8 cellular contexts compared by ENCODE assay signal in genomic region chr12:49347307-49348237, GRCh38. TPM values are rescaled to one million over a fixed set of nuclear protein-coding genes. Genes with fewer than 3 reads are reported as not detected.
DNase-seq lines count a peak whose midpoint lies in the region; ATAC-seq, FAIRE-seq and TF ChIP-seq lines count a peak whose summit lies in the region.

No MANE protein-coding gene starts in this region.

- H3K23ac ChIP-seq in H1 (ENCODE audit: insufficient read length): no peak overlapping the region

- POLR2A ChIA-PET in H1 (lab: Charles Lee; ENCODE audit: partially characterized antibody): interaction anchor here (0.7 to 3.1 kb wide), 11 partner anchors 11 to 207 kb away, joined by 3 to 32 read pairs (median 5); partner anchors contain the start of genes C1QL4, PRPH, SPATS2 and TROAP

- H3K36me3 ChIP-seq in H1 (ENCODE audit: control insufficient read depth in 2 of 4, insufficient read depth in 4 of 4, low read length in 3 of 4): no peaks in the 10 kb centered on the region; a peak in 1 of 8 replicates

- CTCF ChIA-PET in activated CD8-positive, alpha-beta memory T cell treated with anti-CD3 and anti-CD28 coated beads, Interleukin-2, amount 10 ng/mL, durations not matched to agents 7 days and 5 days (lab: Charles Lee): interaction anchor here (0.6 to 5.2 kb wide), 62 partner anchors 8 to 696 kb away, joined by 3 to 92 read pairs (median 4); partner anchors contain the start of genes C1QL4, KCNH3, PRPH and RND1
- CTCF ChIA-PET in H1 (lab: Charles Lee; ENCODE audit: partially characterized antibody): interaction anchor here (0.5 to 26.7 kb wide), 47 partner anchors 8 to 722 kb away, joined by 3 to 538 read pairs (median 5); partner anchors contain the start of genes C1QL4, PRPH, SPATS2 and TROAP

- no peaks in the 10 kb centered on the region for H3K9me3 Mint-ChIP-seq in activated CD8-positive, alpha-beta memory T cell treated with anti-CD3 and anti-CD28 coated beads, Interleukin-2, amount 10 ng/mL, durations not matched to agents 7 days and 5 days (ENCODE audit: low read depth)
- no peaks in the 10 kb centered on the region for H3K9me3 Mint-ChIP-seq in mesothelial cell of epicardium

- peaks cover 10 to 18% of the 10 kb centered on the region in 2 experiments for H4K20me1 ChIP-seq in H1 (replicated peaks in 1 of 2; ENCODE audit: control insufficient read depth in 1 of 2, insufficient read depth in 2 of 2, low read length in 2 of 2)

- H2BK5ac ChIP-seq in H1 (ENCODE audit: low read depth, low read length): no peak overlapping the region

- no peak for TF ChIP-seq POLR2A in H1 (IDR thresholded peaks at IDR 0.05; ENCODE audit: control extremely low read depth in 1 of 2, low read depth in 2 of 2, low read length in 2 of 2)

- no peak overlapping the region for H2AK5ac ChIP-seq in H1 (ENCODE audit: low read depth, low read length)

- peak overlapping the region; percentile 61 for H3K4me3 Mint-ChIP-seq in activated CD8-positive, alpha-beta memory T cell treated with anti-CD3 and anti-CD28 coated beads, Interleukin-2, amount 10 ng/mL, durations not matched to agents 7 days and 5 days
- H3K4me3 Mint-ChIP-seq in mesothelial cell of epicardium: peak overlapping the region; percentile 67

- H2BK120ac ChIP-seq in H1 (replicated peaks; ENCODE audit: low read depth, low read length): no peak overlapping the region

- no peak overlapping the region for H3K9ac ChIP-seq in H1 (replicated peaks in 1 of 4; ENCODE audit: extremely low read depth in 1 of 4, low read depth in 3 of 4, low read length in 3 of 4)

- H3K23me2 ChIP-seq in H1 (ENCODE audit: low read depth, low read length): peaks cover 9% of the 10 kb centered on the region

- H3K56ac ChIP-seq in H1 (replicated peaks; ENCODE audit: insufficient read length, low read depth, low read length): no peak overlapping the region

- ATAC-seq in HG02759 (IDR thresholded peaks at IDR 0.05; ENCODE audit: unreplicated experiment) (peak; percentile 65), GM21576 (IDR thresholded peaks at IDR 0.05; ENCODE audit: unreplicated experiment) (no peak)
- peak; percentile 83 for ATAC-seq in activated CD8-positive, alpha-beta memory T cell treated with anti-CD3 and anti-CD28 coated beads, Interleukin-2, amount 10 ng/mL, durations not matched to agents 7 days and 5 days

- H3K27me3 ChIP-seq in H1 (replicated peaks in 1 of 4; ENCODE audit: control insufficient read depth in 3 of 4, extremely low read depth in 1 of 4, insufficient read depth in 3 of 4, low read length in 3 of 4): peaks cover 49 to 73% (median 70%) of the 10 kb centered on the region in 4 experiments

- H2AFZ ChIP-seq in H1 (ENCODE audit: low read length): 0 out of 2 replicates have a peak overlapping the region, but pooled peaks have one; percentile 29

- H3K4me3 ChIP-seq in H1 (ENCODE audit: extremely low read depth in 1 of 4, insufficient read depth in 2 of 4, low read depth in 3 of 4, low read length in 4 of 4): peak overlapping the region in 3 of 4 experiments; percentile 37 to 69 (median 38); a peak in 6 of 8 replicates

- H3K79me1 ChIP-seq in H1 (ENCODE audit: low read depth, low read length): no peaks in the 10 kb centered on the region

- peaks cover 31% of the 10 kb centered on the region for H3K4me1 Mint-ChIP-seq in activated CD8-positive, alpha-beta memory T cell treated with anti-CD3 and anti-CD28 coated beads, Interleukin-2, amount 10 ng/mL, durations not matched to agents 7 days and 5 days
- peaks cover 39% of the 10 kb centered on the region for H3K4me1 Mint-ChIP-seq in mesothelial cell of epicardium

- TF ChIP-seq CTCF in H1 (IDR thresholded peaks at IDR 0.05; ENCODE audit: control extremely low read depth in 1 of 3, insufficient read depth in 1 of 3, low read depth in 1 of 3, low read length in 3 of 3) (peak; percentile 78 to 93 (median 92)), mesothelial cell of epicardium (IDR thresholded peaks at IDR 0.05; ENCODE audit: unreplicated experiment) (peak; percentile 99)

- no peak for TF ChIP-seq EP300 in H1 (IDR thresholded peaks at IDR 0.05; ENCODE audit: borderline replicate concordance in 1 of 2, low read depth in 2 of 2, low read length in 2 of 2)

- H4K91ac ChIP-seq in H1 (replicated peaks; ENCODE audit: insufficient read length, low read length): no peak overlapping the region

- no peak overlapping the region for H2BK20ac ChIP-seq in H1 (ENCODE audit: low read length)

- H3K27me3 Mint-ChIP-seq in activated CD8-positive, alpha-beta memory T cell treated with anti-CD3 and anti-CD28 coated beads, Interleukin-2, amount 10 ng/mL, durations not matched to agents 7 days and 5 days: peaks cover 75% of the 10 kb centered on the region
- peaks cover 58% of the 10 kb centered on the region for H3K27me3 Mint-ChIP-seq in mesothelial cell of epicardium (ENCODE audit: low read depth)

- H2BK12ac ChIP-seq in H1 (ENCODE audit: low read depth, low read length): 0 out of 2 replicates have a peak overlapping the region, but pooled peaks have one; percentile 52

- no peaks in the 10 kb centered on the region for H3K9me3 ChIP-seq in H1 (ENCODE audit: insufficient read depth in 2 of 2, low read depth in 1 of 2, low read length in 1 of 2)

- peak overlapping the region; percentile 32; the same call in 1 of the 2 replicates for H3K18ac ChIP-seq in H1 (ENCODE audit: extremely low read depth, low read length)

- H4K8ac ChIP-seq in H1 (ENCODE audit: extremely low read depth, insufficient read depth, low read length): no peak overlapping the region

- H3K4ac ChIP-seq in H1 (replicated peaks; ENCODE audit: insufficient read length, low read depth, low read length): no peak overlapping the region

- H3K27ac Mint-ChIP-seq in activated CD8-positive, alpha-beta memory T cell treated with anti-CD3 and anti-CD28 coated beads, Interleukin-2, amount 10 ng/mL, durations not matched to agents 7 days and 5 days: no peak overlapping the region
- H3K27ac Mint-ChIP-seq in mesothelial cell of epicardium: peak overlapping the region; percentile 86

- H3K14ac ChIP-seq in H1 (ENCODE audit: insufficient read length): no peak overlapping the region

- WGBS in H1 (ENCODE audit: extremely low coverage in 1 of 2, insufficient coverage in 1 of 2, insufficient read length in 1 of 2, insufficient replicate concordance in 2 of 2, low coverage in 1 of 2, low lambda C conversion rate in 2 of 2, missing lambda C conversion rate in 1 of 2), 2 experiments: 10% methylated on average over 32 of the region's 37 CpGs; no CpG with 5 or more reads in 1 of the 2 experiments

- no peaks in the 10 kb centered on the region for H3K79me2 ChIP-seq in H1 (ENCODE audit: control insufficient read depth in 1 of 2, insufficient read depth in 2 of 2, low read length in 2 of 2)

- H3K4me1 ChIP-seq in H1 (replicated peaks in 1 of 4; ENCODE audit: control insufficient read depth in 3 of 4, insufficient read depth in 4 of 4, low read length in 3 of 4): peaks cover 4 to 22% (median 15%) of the 10 kb centered on the region in 4 experiments

- peak; percentile 50 for DNase-seq in DMS153 treated with DMSO at 0.1 percent for 48 hours (lab: John Stamatoyannopoulos, UW; ENCODE audit: unreplicated experiment)
- peak; percentile 80 for DNase-seq in NCI-H526 treated with DMSO at 0.1 percent for 48 hours (lab: John Stamatoyannopoulos, UW)
- peak; percentile 78 for DNase-seq in activated CD8-positive, alpha-beta memory T cell treated with anti-CD3 and anti-CD28 coated beads, Interleukin-2, amount 10 ng/mL, durations not matched to agents 7 days and 5 days
- DNase-seq in H1 (ENCODE audit: low read depth in 1 of 2, low spot score in 2 of 2): peak in 1 of 2 experiments; percentile 98
- DNase-seq in mesothelial cell of epicardium (ENCODE audit: low spot score in 2 of 2, unreplicated experiment in 2 of 2): peak; percentile 80 to 96
- peak; percentile 62 for DNase-seq in stimulated activated CD8-positive, alpha-beta memory T cell treated with anti-CD3 and anti-CD28 coated beads, Interleukin-15, amount 100 ng/mL, for 1 hour (ENCODE audit: low read depth)

- peak; percentile 39 to 56; a peak in 3 of 4 replicates for TF ChIP-seq RAD21 in H1 (IDR thresholded peaks at IDR 0.05 in 1 of 2, conservative IDR thresholded peaks at IDR 0.05 in 1 of 2; ENCODE audit: low read depth in 2 of 2, low read length in 2 of 2)

- no peaks in the 10 kb centered on the region for H3K36me3 Mint-ChIP-seq in activated CD8-positive, alpha-beta memory T cell treated with anti-CD3 and anti-CD28 coated beads, Interleukin-2, amount 10 ng/mL, durations not matched to agents 7 days and 5 days
- peaks cover 4% of the 10 kb centered on the region for H3K36me3 Mint-ChIP-seq in mesothelial cell of epicardium

- H4K5ac ChIP-seq in H1 (ENCODE audit: insufficient read length, low read depth, low read length): no peak overlapping the region

- no peak overlapping the region for H3K27ac ChIP-seq in H1 (ENCODE audit: low read depth, low read length)

- peak overlapping the region; percentile 45 to 80 for H3K4me2 ChIP-seq in H1 (ENCODE audit: insufficient read depth in 1 of 2, low read depth in 2 of 2, low read length in 2 of 2)

- H2BK15ac ChIP-seq in H1 (ENCODE audit: low read length): no peak overlapping the region

- FAIRE-seq in H1 (lab: Jason Lieb, UNC): peak; percentile 66

RNA-seq across cellular contexts. Expression of gene DNAJC22, which starts 0.9 kb away (rescaled TPM):
- under 1 TPM in 1 of 2 experiments, not detected in 1; 0.05 TPM for total RNA-seq in activated CD8-positive, alpha-beta memory T cell treated with anti-CD3 and anti-CD28 coated beads, Interleukin-2, amount 10 ng/mL, durations not matched to agents 7 days and 5 days
- 0.13 and 0.39 TPM in 2 replicates for total RNA-seq in H1 (2021; fragmentation: NEBNext Ultra II Directional; extraction: Animal tissue kit (Norgen Biotek cat#: 25700))
- 0.19 and 0.20 TPM in 2 replicates for polyA plus RNA-seq in H1 (2011; rRNA removed)
- polyA plus RNA-seq in H1 (2011; cell fraction: cytosol; rRNA removed): 0.19 TPM
- polyA plus RNA-seq in H1 (2011; cell fraction: nucleus; rRNA removed): 0.39 TPM
- polyA plus RNA-seq in H1 (2012, experiment 1 of 2): 0.05 to 0.51 TPM (median 0.25 TPM) in 4 replicates
- polyA plus RNA-seq in H1 (2012, experiment 2 of 2): not detected
- 0.24 TPM for polyA plus RNA-seq in H1 (2013, experiment 1 of 2)
- 0.48 TPM for polyA plus RNA-seq in H1 (2013, experiment 2 of 2)
- 0.22 and 0.50 TPM in 2 replicates for polyA minus RNA-seq in H1 (2011; rRNA and poly(A)+ RNA removed)
- polyA minus RNA-seq in H1 (2011; cell fraction: cytosol; rRNA and poly(A)+ RNA removed): not detected
- polyA minus RNA-seq in H1 (2011; cell fraction: nucleus; rRNA and poly(A)+ RNA removed): 0.40 TPM
- 13.2 to 15.3 TPM (median 14.4 TPM) in 3 replicates for total RNA-seq in mesothelial cell of epicardium

RNA-seq across cellular contexts. Expression of gene C1QL4, which starts 10.6 kb away (rescaled TPM):
- total RNA-seq in activated CD8-positive, alpha-beta memory T cell treated with anti-CD3 and anti-CD28 coated beads, Interleukin-2, amount 10 ng/mL, durations not matched to agents 7 days and 5 days: not detected
- 0.28 and 0.59 TPM in 2 replicates for total RNA-seq in H1 (2021; fragmentation: NEBNext Ultra II Directional; extraction: Animal tissue kit (Norgen Biotek cat#: 25700))
- 0.63 and 0.77 TPM in 2 replicates for polyA plus RNA-seq in H1 (2011; rRNA removed)
- 1.00 TPM for polyA plus RNA-seq in H1 (2011; cell fraction: cytosol; rRNA removed)
- polyA plus RNA-seq in H1 (2011; cell fraction: nucleus; rRNA removed): 1.4 TPM
- polyA plus RNA-seq in H1 (2012, experiment 1 of 2): 0.54 to 0.74 TPM (median 0.65 TPM) in 4 replicates
- 0.34 TPM for polyA plus RNA-seq in H1 (2012, experiment 2 of 2)
- 0.30 TPM for polyA plus RNA-seq in H1 (2013, experiment 1 of 2)
- polyA plus RNA-seq in H1 (2013, experiment 2 of 2): 0.22 TPM
- not detected in 2 replicates for polyA minus RNA-seq in H1 (2011; rRNA and poly(A)+ RNA removed)
- not detected for polyA minus RNA-seq in H1 (2011; cell fraction: cytosol; rRNA and poly(A)+ RNA removed)
- 0.70 TPM for polyA minus RNA-seq in H1 (2011; cell fraction: nucleus; rRNA and poly(A)+ RNA removed)
- 0.20 TPM in 2 of 3 replicates, not detected in the other for total RNA-seq in mesothelial cell of epicardium

RNA-seq across cellular contexts. Expression of gene SPATS2, which starts 19.7 kb away (rescaled TPM):
- total RNA-seq in activated CD8-positive, alpha-beta memory T cell treated with anti-CD3 and anti-CD28 coated beads, Interleukin-2, amount 10 ng/mL, durations not matched to agents 7 days and 5 days: 10 to 100 TPM; 11.3 to 18.1 TPM
- 21.3 and 24.5 TPM in 2 replicates for total RNA-seq in H1 (2021; fragmentation: NEBNext Ultra II Directional; extraction: Animal tissue kit (Norgen Biotek cat#: 25700))
- polyA plus RNA-seq in H1 (2011; rRNA removed): 12.7 and 19.2 TPM in 2 replicates
- polyA plus RNA-seq in H1 (2011; cell fraction: cytosol; rRNA removed): 20.5 TPM
- 19.1 TPM for polyA plus RNA-seq in H1 (2011; cell fraction: nucleus; rRNA removed)
- 17.1 to 25.9 TPM (median 19.6 TPM) in 4 replicates for polyA plus RNA-seq in H1 (2012, experiment 1 of 2)
- polyA plus RNA-seq in H1 (2012, experiment 2 of 2): 4.6 TPM
- polyA plus RNA-seq in H1 (2013, experiment 1 of 2): 25.8 TPM
- polyA plus RNA-seq in H1 (2013, experiment 2 of 2): 29.1 TPM
- polyA minus RNA-seq in H1 (2011; rRNA and poly(A)+ RNA removed): 35.2 and 47.9 TPM in 2 replicates
- polyA minus RNA-seq in H1 (2011; cell fraction: cytosol; rRNA and poly(A)+ RNA removed): 26.9 TPM
- 26.4 TPM for polyA minus RNA-seq in H1 (2011; cell fraction: nucleus; rRNA and poly(A)+ RNA removed)
- total RNA-seq in mesothelial cell of epicardium: 68.3 to 71.2 TPM (median 69.0 TPM) in 3 replicates

RNA-seq across cellular contexts. Expression of gene TROAP, which starts 24.5 kb away (rescaled TPM):
- 100 to 1,000 TPM in 1 of 2 experiments, 10 to 100 TPM in 1; 89.5 to 107 TPM for total RNA-seq in activated CD8-positive, alpha-beta memory T cell treated with anti-CD3 and anti-CD28 coated beads, Interleukin-2, amount 10 ng/mL, durations not matched to agents 7 days and 5 days
- 52.0 and 54.0 TPM in 2 replicates for total RNA-seq in H1 (2021; fragmentation: NEBNext Ultra II Directional; extraction: Animal tissue kit (Norgen Biotek cat#: 25700))
- polyA plus RNA-seq in H1 (2011; rRNA removed): 36.7 and 54.7 TPM in 2 replicates
- polyA plus RNA-seq in H1 (2011; cell fraction: cytosol; rRNA removed): 46.2 TPM
- 206 TPM for polyA plus RNA-seq in H1 (2011; cell fraction: nucleus; rRNA removed)
- 52.5 to 76.4 TPM (median 67.7 TPM) in 4 replicates for polyA plus RNA-seq in H1 (2012, experiment 1 of 2)
- 60.0 TPM for polyA plus RNA-seq in H1 (2012, experiment 2 of 2)
- polyA plus RNA-seq in H1 (2013, experiment 1 of 2): 69.0 TPM
- polyA plus RNA-seq in H1 (2013, experiment 2 of 2): 61.6 TPM
- polyA minus RNA-seq in H1 (2011; rRNA and poly(A)+ RNA removed): 32.9 and 39.5 TPM in 2 replicates
- polyA minus RNA-seq in H1 (2011; cell fraction: cytosol; rRNA and poly(A)+ RNA removed): 31.2 TPM
- polyA minus RNA-seq in H1 (2011; cell fraction: nucleus; rRNA and poly(A)+ RNA removed): 58.6 TPM
- total RNA-seq in mesothelial cell of epicardium: 29.5 to 30.8 TPM (median 29.8 TPM) in 3 replicates

RNA-seq across cellular contexts. Expression of gene PRPH, which starts 52.6 kb away (rescaled TPM):
- under 1 TPM; 0.26 to 0.35 TPM for total RNA-seq in activated CD8-positive, alpha-beta memory T cell treated with anti-CD3 and anti-CD28 coated beads, Interleukin-2, amount 10 ng/mL, durations not matched to agents 7 days and 5 days
- 0.96 and 1.4 TPM in 2 replicates for total RNA-seq in H1 (2021; fragmentation: NEBNext Ultra II Directional; extraction: Animal tissue kit (Norgen Biotek cat#: 25700))
- 0.79 and 1.1 TPM in 2 replicates for polyA plus RNA-seq in H1 (2011; rRNA removed)
- 0.81 TPM for polyA plus RNA-seq in H1 (2011; cell fraction: cytosol; rRNA removed)
- polyA plus RNA-seq in H1 (2011; cell fraction: nucleus; rRNA removed): 1.9 TPM
- 0.51 to 1.3 TPM (median 0.68 TPM) in 4 replicates for polyA plus RNA-seq in H1 (2012, experiment 1 of 2)
- 1.1 TPM for polyA plus RNA-seq in H1 (2012, experiment 2 of 2)
- 0.36 TPM for polyA plus RNA-seq in H1 (2013, experiment 1 of 2)
- polyA plus RNA-seq in H1 (2013, experiment 2 of 2): 0.37 TPM
- polyA minus RNA-seq in H1 (2011; rRNA and poly(A)+ RNA removed): 0.17 and 1.8 TPM in 2 replicates
- polyA minus RNA-seq in H1 (2011; cell fraction: cytosol; rRNA and poly(A)+ RNA removed): not detected
- not detected for polyA minus RNA-seq in H1 (2011; cell fraction: nucleus; rRNA and poly(A)+ RNA removed)
- total RNA-seq in mesothelial cell of epicardium: 0.38 TPM in 1 of 3 replicates, not detected in the others

Comparison
In these comparisons a context has a peak if more than half of its experiments do, and no peak if none do; other contexts are left out.
1. RNA of gene DNAJC22, which starts 0.9 kb away (total RNA-seq): 13.2 to 15.3 TPM in mesothelial cell of epicardium; 0.13 to 0.39 TPM in H1 and 0.05 TPM in activated CD8-positive, alpha-beta memory T cell treated with anti-CD3 and anti-CD28 coated beads, Interleukin-2, amount 10 ng/mL, durations not matched to agents 7 days and 5 days; every median in the first group is over 10 times any median in the second.